Comparison of ENCODE assay signal across 1 cellular context in the genomic region with DNA sequence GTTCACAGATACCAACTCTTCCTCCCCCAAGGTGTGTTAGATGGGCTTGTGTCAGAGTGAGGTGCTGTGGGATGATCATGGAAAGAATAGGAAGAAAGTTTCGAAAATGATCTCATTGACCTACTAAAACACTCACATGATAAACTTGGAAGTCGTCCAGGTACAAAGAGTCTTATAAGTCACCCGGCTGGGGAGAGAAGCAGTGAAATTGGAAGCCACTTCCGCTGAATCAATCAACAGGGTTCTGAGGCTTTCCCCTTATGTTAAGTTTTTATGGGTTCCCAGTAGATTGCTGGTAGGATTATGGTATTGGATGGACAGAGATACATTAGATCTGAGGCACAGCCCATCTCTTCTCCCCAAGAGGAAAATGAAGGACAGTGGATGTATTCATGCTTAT.
TF ChIP-seq lines count a peak whose summit lies in the region.

No MANE protein-coding gene starts in this region.

TF ChIP-seq in SK-N-SH, 30 proteins besides CTCF, POLR2A, EP300 and RAD21 (continued from another document):
- TF ChIP-seq, protein P1, sequence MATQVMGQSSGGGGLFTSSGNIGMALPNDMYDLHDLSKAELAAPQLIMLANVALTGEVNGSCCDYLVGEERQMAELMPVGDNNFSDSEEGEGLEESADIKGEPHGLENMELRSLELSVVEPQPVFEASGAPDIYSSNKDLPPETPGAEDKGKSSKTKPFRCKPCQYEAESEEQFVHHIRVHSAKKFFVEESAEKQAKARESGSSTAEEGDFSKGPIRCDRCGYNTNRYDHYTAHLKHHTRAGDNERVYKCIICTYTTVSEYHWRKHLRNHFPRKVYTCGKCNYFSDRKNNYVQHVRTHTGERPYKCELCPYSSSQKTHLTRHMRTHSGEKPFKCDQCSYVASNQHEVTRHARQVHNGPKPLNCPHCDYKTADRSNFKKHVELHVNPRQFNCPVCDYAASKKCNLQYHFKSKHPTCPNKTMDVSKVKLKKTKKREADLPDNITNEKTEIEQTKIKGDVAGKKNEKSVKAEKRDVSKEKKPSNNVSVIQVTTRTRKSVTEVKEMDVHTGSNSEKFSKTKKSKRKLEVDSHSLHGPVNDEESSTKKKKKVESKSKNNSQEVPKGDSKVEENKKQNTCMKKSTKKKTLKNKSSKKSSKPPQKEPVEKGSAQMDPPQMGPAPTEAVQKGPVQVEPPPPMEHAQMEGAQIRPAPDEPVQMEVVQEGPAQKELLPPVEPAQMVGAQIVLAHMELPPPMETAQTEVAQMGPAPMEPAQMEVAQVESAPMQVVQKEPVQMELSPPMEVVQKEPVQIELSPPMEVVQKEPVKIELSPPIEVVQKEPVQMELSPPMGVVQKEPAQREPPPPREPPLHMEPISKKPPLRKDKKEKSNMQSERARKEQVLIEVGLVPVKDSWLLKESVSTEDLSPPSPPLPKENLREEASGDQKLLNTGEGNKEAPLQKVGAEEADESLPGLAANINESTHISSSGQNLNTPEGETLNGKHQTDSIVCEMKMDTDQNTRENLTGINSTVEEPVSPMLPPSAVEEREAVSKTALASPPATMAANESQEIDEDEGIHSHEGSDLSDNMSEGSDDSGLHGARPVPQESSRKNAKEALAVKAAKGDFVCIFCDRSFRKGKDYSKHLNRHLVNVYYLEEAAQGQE (IDR thresholded peaks at IDR 0.05; ENCODE audit: low read depth, low read length), result no peak
- TF ChIP-seq TAF1 (IDR thresholded peaks at IDR 0.05; ENCODE audit: borderline replicate concordance, low read depth, low read length), result no peak
